Comparison of ENCODE assay signal across 8 cellular contexts in genomic region chr2:237904806-237905599, GRCh38. TPM values are rescaled to one million over a fixed set of nuclear protein-coding genes. Genes with fewer than 3 reads are reported as not detected.
DNase-seq lines count a peak whose midpoint lies in the region; ATAC-seq and TF ChIP-seq lines count a peak whose summit lies in the region.

No MANE protein-coding gene starts in this region.

- WGBS in upper lobe of left lung, 2 donors: 26 to 28% methylated on average over 15 to 16 of the region's 16 CpGs

- H3K9ac ChIP-seq in adipocyte (ENCODE audit: low read length) (peak overlapping the region; percentile 70), Karpas-422 (ENCODE audit: low read length) (no peak overlapping the region)

- peaks cover 13% of the 10 kb centered on the region for H3K9me3 ChIP-seq in adipocyte (ENCODE audit: control insufficient read depth, low read length)
- peaks cover 0 to 5% of the 10 kb centered on the region in 2 donors for H3K9me3 ChIP-seq in left lung
- H3K9me3 ChIP-seq in upper lobe of left lung: peaks cover 0 to 10% (median 0%) of the 10 kb centered on the region in 4 donors
- H3K9me3 ChIP-seq in Karpas-422 (ENCODE audit: low read length): no peaks in the 10 kb centered on the region

- no peak overlapping the region for H3K4me2 ChIP-seq in Karpas-422 (ENCODE audit: low read depth, low read length, poor library complexity, severe bottlenecking)

- H3K36me3 ChIP-seq in adipocyte (ENCODE audit: control insufficient read depth, insufficient read depth, low read length, severe bottlenecking): no peaks in the 10 kb centered on the region
- no peaks in the 10 kb centered on the region for H3K36me3 ChIP-seq in left lung
- H3K36me3 ChIP-seq in upper lobe of left lung: no peaks in the 10 kb centered on the region
- H3K36me3 ChIP-seq in Karpas-422 (ENCODE audit: insufficient read depth, low read length): no peaks in the 10 kb centered on the region

- ATAC-seq in left lung: peak; percentile 65
- ATAC-seq in upper lobe of left lung (ENCODE audit: low FRiP score in 2 of 2): peak; percentile 66 to 78

- DNase-seq in stimulated activated CD4-positive, alpha-beta T cell treated with anti-CD3 and anti-CD28 coated beads, Interleukin-15, amount 100 ng/mL, for 24 hours: peak; percentile 32
- DNase-seq in stimulated activated CD4-positive, alpha-beta T cell treated with anti-CD3 and anti-CD28 coated beads, Interleukin-4, amount 100 ng/mL, for 4 hours: no peak
- DNase-seq in adipocyte (ENCODE audit: low read depth) (peak; percentile 85), left lung (peak in 1 of 2 donors; percentile 75), upper lobe of left lung (peak; percentile 30 to 76), NCI-H187 treated with DMSO at 0.1 percent for 48 hours (lab: John Stamatoyannopoulos, UW) (no peak), Karpas-422 (no peak), SHP77 (lab: John Stamatoyannopoulos, UW) (no peak)

- no peak for TF ChIP-seq POLR2A in upper lobe of left lung (IDR thresholded peaks at IDR 0.05)

- no peak overlapping the region for H2AFZ ChIP-seq in Karpas-422 (ENCODE audit: low read length)

- H3K9me2 ChIP-seq in Karpas-422 (replicated peaks; ENCODE audit: insufficient read depth, low read length): no peaks in the 10 kb centered on the region

- TF ChIP-seq CTCF in left lung (IDR thresholded peaks at IDR 0.05) (no peak), upper lobe of left lung (IDR thresholded peaks at IDR 0.05) (no peak)

- H3K4me3 ChIP-seq in adipocyte (ENCODE audit: low read length) (peak overlapping the region; percentile 2), left lung (no peak overlapping the region), upper lobe of left lung (no peak overlapping the region), Karpas-422 (ENCODE audit: low read length) (no peak overlapping the region)

- H4K20me1 ChIP-seq in Karpas-422 (ENCODE audit: insufficient read depth, low read depth, low read length): no peaks in the 10 kb centered on the region

- no peaks in the 10 kb centered on the region for H3K27me3 ChIP-seq in adipocyte (replicated peaks; ENCODE audit: control insufficient read depth, insufficient read depth, low read length)
- no peaks in the 10 kb centered on the region for H3K27me3 ChIP-seq in left lung
- H3K27me3 ChIP-seq in upper lobe of left lung: no peaks in the 10 kb centered on the region
- H3K27me3 ChIP-seq in Karpas-422 (ENCODE audit: low read length): no peaks in the 10 kb centered on the region

- H3K27ac ChIP-seq in left lung (peak overlapping the region; percentile 33 to 59), upper lobe of left lung (peak overlapping the region; percentile 57 to 79 (median 69)), Karpas-422 (ENCODE audit: low read length) (no peak overlapping the region)

- TF ChIP-seq EP300 in upper lobe of left lung (IDR thresholded peaks at IDR 0.05): no peak

- H3K79me2 ChIP-seq in Karpas-422 (ENCODE audit: low read length): no peaks in the 10 kb centered on the region

- H3K4me1 ChIP-seq in adipocyte (ENCODE audit: control insufficient read depth, insufficient read depth, low read length) (peaks cover 9% of the 10 kb centered on the region), left lung (peaks cover 6 to 13% of the 10 kb centered on the region in 2 donors), upper lobe of left lung (peaks cover 8 to 12% (median 9%) of the 10 kb centered on the region in 4 donors), Karpas-422 (ENCODE audit: low read length) (no peaks in the 10 kb centered on the region)

- intact Hi-C loops in left lung (cut with DNase I): no loop called here

RNA-seq across cellular contexts. Expression of gene RAMP1, which starts 45.6 kb away (rescaled TPM):
- total RNA-seq in left lung (1 to 10 TPM; 7.0 to 8.6 TPM), upper lobe of left lung (10 to 100 TPM in 3 of 6 donors, 1 to 10 TPM in 3; 3.4 to 14.4 (median 9.9) TPM)
- not detected in 2 replicates for total RNA-seq in Karpas-422 (2014; rRNA removed; shearing (Covaris generic); ENCODE audit: low replicate concordance)

Comparison
In these comparisons a context has a peak if more than half of its experiments do, and no peak if none do; other contexts are left out.
1. DNase-seq: peak in stimulated activated CD4-positive, alpha-beta T cell treated with anti-CD3 and anti-CD28 coated beads, Interleukin-15, amount 100 ng/mL, for 24 hours (single experiment), adipocyte (single experiment) and upper lobe of left lung (2 of 2); none in stimulated activated CD4-positive, alpha-beta T cell treated with anti-CD3 and anti-CD28 coated beads, Interleukin-4, amount 100 ng/mL, for 4 hours (0 of 2), NCI-H187 treated with DMSO at 0.1 percent for 48 hours (single experiment), Karpas-422 (single experiment) and SHP77 (0 of 2).